ENCODE assay signal across 8 cellular contexts in the genomic region with DNA sequence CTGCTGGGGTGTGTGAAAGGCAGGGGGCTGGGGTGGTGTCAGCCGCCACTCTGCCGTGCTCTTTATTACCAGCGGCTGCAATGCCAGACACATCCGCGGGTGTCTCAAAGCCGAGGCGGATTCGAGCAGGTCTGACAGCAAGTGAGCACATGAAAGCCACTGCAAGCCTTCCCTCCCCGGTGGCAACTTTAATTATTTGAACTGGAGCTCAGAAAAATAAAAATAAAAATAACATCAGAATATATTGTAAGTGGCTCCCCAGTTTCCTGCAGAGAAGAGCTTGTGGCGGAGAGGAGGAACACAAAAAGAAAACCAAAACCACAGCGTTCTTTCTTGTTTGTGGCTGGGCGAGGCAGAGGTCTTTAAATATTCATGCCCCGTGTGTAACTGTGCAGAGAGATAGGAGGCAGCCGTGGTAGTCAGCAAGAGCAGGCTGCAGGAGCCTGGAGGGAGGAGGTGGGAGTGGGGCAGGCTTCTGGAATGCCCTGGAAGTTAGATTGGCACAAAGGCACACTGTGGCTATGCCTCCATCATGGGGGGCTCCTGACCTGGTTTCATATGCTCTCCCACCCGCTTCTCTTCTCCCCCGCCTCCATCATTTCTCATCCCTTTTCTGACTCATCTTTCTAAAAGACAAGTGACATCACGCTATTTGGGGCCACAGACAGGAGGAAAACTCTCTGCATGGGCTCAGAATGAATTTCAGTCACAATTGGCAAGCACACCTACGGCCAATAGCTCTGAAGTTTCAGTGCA.
A peak's percentile ranks its signal among the peaks of the same experiment; 100 is the strongest.
DNase-seq lines count a peak whose midpoint lies in the region; ATAC-seq, FAIRE-seq and TF ChIP-seq lines count a peak whose summit lies in the region.

No MANE protein-coding gene starts in this region.

- TF ChIP-seq CTCF in kidney (IDR thresholded peaks at IDR 0.05; ENCODE audit: borderline replicate concordance, extremely low read depth, insufficient read depth) = peak; percentile 19

- POLR2A ChIA-PET in HEK293T (lab: Yijun Ruan, JAX) = no interaction called here

- no peak for TF ChIP-seq POLR2A in GM18505 (IDR thresholded peaks at IDR 0.05; ENCODE audit: borderline replicate concordance, extremely low read depth, insufficient read depth, insufficient read length)

- no peak overlapping the region for H3K27ac ChIP-seq in kidney (ENCODE audit: low read depth in 2 of 2, low read length in 2 of 2)

- peaks cover 34% of the 10 kb centered on the region for H3K4me1 Mint-ChIP-seq in activated T-cell treated with anti-CD3 and anti-CD28 coated beads, Interleukin-2, amount 50 U/mL, for 4 hours (ENCODE audit: low read depth)

- DNase-seq in HEK293T (ENCODE audit: extremely low spot score) = peak; percentile 42
- peak; percentile 85 for DNase-seq in NCI-H526 treated with DMSO at 0.1 percent for 48 hours (lab: John Stamatoyannopoulos, UW)
- peak; percentile 20 for DNase-seq in activated T-cell treated with anti-CD3 and anti-CD28 coated beads, Interleukin-2, amount 50 U/mL, for 4 hours
- DNase-seq in kidney = no peak
- DNase-seq in stimulated activated CD8-positive, alpha-beta memory T cell treated with anti-CD3 and anti-CD28 coated beads, Interleukin-12 subunit alpha, Interleukin-12 subunit beta, amount 100 ng/mL, for 1 hour (ENCODE audit: low read depth) = peak; percentile 15
- no peak for DNase-seq in 8988T
- DNase-seq in HK-2 (ENCODE audit: unreplicated experiment) = no peak

- no peaks in the 10 kb centered on the region for H3K9me3 Mint-ChIP-seq in activated T-cell treated with anti-CD3 and anti-CD28 coated beads, Interleukin-2, amount 50 U/mL, for 4 hours

- no peak overlapping the region for H3K4me3 ChIP-seq in kidney (ENCODE audit: low read length in 2 of 2)

- peak overlapping the region; percentile 70 for H3K4me3 Mint-ChIP-seq in activated T-cell treated with anti-CD3 and anti-CD28 coated beads, Interleukin-2, amount 50 U/mL, for 4 hours

- H3K4me1 ChIP-seq in kidney (ENCODE audit: control insufficient read depth in 1 of 2, insufficient read depth in 1 of 2, low read depth in 1 of 2, low read length in 2 of 2) = peaks cover 6 to 8% of the 10 kb centered on the region in 2 donors

- H3K27me3 Mint-ChIP-seq in activated T-cell treated with anti-CD3 and anti-CD28 coated beads, Interleukin-2, amount 50 U/mL, for 4 hours (ENCODE audit: low read depth) = peaks cover 16% of the 10 kb centered on the region

- H3K36me3 Mint-ChIP-seq in activated T-cell treated with anti-CD3 and anti-CD28 coated beads, Interleukin-2, amount 50 U/mL, for 4 hours (ENCODE audit: insufficient read depth) = no peaks in the 10 kb centered on the region

- H3K9ac ChIP-seq in kidney (ENCODE audit: low read length in 2 of 2) = no peak overlapping the region

- no peaks in the 10 kb centered on the region for H3K36me3 ChIP-seq in kidney (ENCODE audit: control insufficient read depth in 1 of 2, insufficient read depth in 2 of 2, low read length in 2 of 2)

- peak; percentile 63 for ATAC-seq in GM18505 (IDR thresholded peaks at IDR 0.05; ENCODE audit: unreplicated experiment)
- peak; percentile 86 to 88 for ATAC-seq in activated T-cell treated with anti-CD3 and anti-CD28 coated beads, Interleukin-2, amount 50 U/mL, for 4 hours

- H3K9me3 ChIP-seq in kidney (ENCODE audit: control insufficient read depth in 1 of 2, low read length in 2 of 2) = no peaks in the 10 kb centered on the region

- intact Hi-C loops in kidney (cut with DNase I) = no loop called here

- no peak for FAIRE-seq in kidney (lab: Jason Lieb, UNC)

- CTCF ChIA-PET in HEK293T (lab: Yijun Ruan, JAX) = no interaction called here

TF ChIP-seq in HEK293T, 16 proteins besides CTCF, POLR2A, EP300 and RAD21:
- TF ChIP-seq SUZ12 (IDR thresholded peaks at IDR 0.05) = no peak
- no peak for TF ChIP-seq ELF4 (IDR thresholded peaks at IDR 0.05)
- TF ChIP-seq SP1 (IDR thresholded peaks at IDR 0.05) = no peak
- TF ChIP-seq FOXM1 (IDR thresholded peaks at IDR 0.05; ENCODE audit: borderline replicate concordance) = no peak
- TF ChIP-seq ARNT (IDR thresholded peaks at IDR 0.05) = no peak
- no peak for TF ChIP-seq FOXK2 (IDR thresholded peaks at IDR 0.05)
- TF ChIP-seq TARDBP (IDR thresholded peaks at IDR 0.05) = no peak
- no peak for TF ChIP-seq FOXA1 (IDR thresholded peaks at IDR 0.05)
- TF ChIP-seq NFRKB (IDR thresholded peaks at IDR 0.05) = no peak
- no peak for TF ChIP-seq HDGF (IDR thresholded peaks at IDR 0.05; ENCODE audit: borderline replicate concordance)
- TF ChIP-seq CTBP1 (IDR thresholded peaks at IDR 0.05; ENCODE audit: borderline replicate concordance) = no peak
- TF ChIP-seq ZNF384 (IDR thresholded peaks at IDR 0.05) = no peak
- TF ChIP-seq L3MBTL2 (conservative IDR thresholded peaks at IDR 0.05) = no peak
- no peak for TF ChIP-seq BHLHE40 (IDR thresholded peaks at IDR 0.05; ENCODE audit: borderline replicate concordance)
- no peak for TF ChIP-seq LEF1 (IDR thresholded peaks at IDR 0.05; ENCODE audit: borderline replicate concordance)
- TF ChIP-seq PKNOX1 (IDR thresholded peaks at IDR 0.05) = no peak

Comparison
In these comparisons a context has a peak if more than half of its experiments do, and no peak if none do; other contexts are left out.
1. DNase-seq: peak in HEK293T (single experiment), NCI-H526 treated with DMSO at 0.1 percent for 48 hours (single experiment), activated T-cell treated with anti-CD3 and anti-CD28 coated beads, Interleukin-2, amount 50 U/mL, for 4 hours (single experiment) and stimulated activated CD8-positive, alpha-beta memory T cell treated with anti-CD3 and anti-CD28 coated beads, Interleukin-12 subunit alpha, Interleukin-12 subunit beta, amount 100 ng/mL, for 1 hour (single experiment); none in kidney (single experiment), 8988T (single experiment) and HK-2 (single experiment).